ENCODE assay signal across 8 cellular contexts in genomic region chr13:45417790-45418534, GRCh38. TPM values are rescaled to one million over a fixed set of nuclear protein-coding genes. Genes with fewer than 3 reads are reported as not detected.
A peak's percentile ranks its signal among the peaks of the same experiment; 100 is the strongest.
DNase-seq lines count a peak whose midpoint lies in the region; ATAC-seq and TF ChIP-seq lines count a peak whose summit lies in the region.

A gene with protein sequence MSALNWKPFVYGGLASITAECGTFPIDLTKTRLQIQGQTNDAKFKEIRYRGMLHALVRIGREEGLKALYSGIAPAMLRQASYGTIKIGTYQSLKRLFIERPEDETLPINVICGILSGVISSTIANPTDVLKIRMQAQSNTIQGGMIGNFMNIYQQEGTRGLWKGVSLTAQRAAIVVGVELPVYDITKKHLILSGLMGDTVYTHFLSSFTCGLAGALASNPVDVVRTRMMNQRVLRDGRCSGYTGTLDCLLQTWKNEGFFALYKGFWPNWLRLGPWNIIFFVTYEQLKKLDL (minus strand): TSS chr13:45418373. CDS start chr13:45411425, 6,948 bp downstream.

- peak within 1 kb of the TSS; percentile 32 for H4K12ac ChIP-seq in trophoblast cell (ENCODE audit: low read depth, low read length)

- H4K8ac ChIP-seq in trophoblast cell (ENCODE audit: low read depth, low read length), result peak within 1 kb of the TSS; percentile 48

- DNase-seq in GM10266 (ENCODE audit: extremely low spot score) (peak; percentile 85), NCI-H1092 treated with DMSO at 0.1 percent for 48 hours (lab: John Stamatoyannopoulos, UW) (peak; percentile 82), SW480 (ENCODE audit: low spot score) (peak; percentile 85), cardiac muscle cell (ENCODE audit: low read depth in 1 of 2, low spot score in 1 of 2) (peak; percentile 93 to 95), trophoblast cell (peak; percentile 92 to 94), tibial nerve (ENCODE audit: low spot score in 2 of 2) (peak; percentile 82 to 84)
- peak; percentile 92 for DNase-seq in activated naive CD8-positive, alpha-beta T cell treated with anti-CD3 and anti-CD28 coated beads, Interleukin-2, amount 50 U/mL, for 24 hours

- H3K14ac ChIP-seq in trophoblast cell (ENCODE audit: low read length), result peak within 1 kb of the TSS; percentile 54

- ATAC-seq in HG02588 (IDR thresholded peaks at IDR 0.05; ENCODE audit: unreplicated experiment), result peak; percentile 90
- ATAC-seq in activated naive CD8-positive, alpha-beta T cell treated with anti-CD3 and anti-CD28 coated beads, Interleukin-2, amount 50 U/mL, for 24 hours, result peak; percentile 96

- peak within 1 kb of the TSS; percentile 29 for H2BK5ac ChIP-seq in trophoblast cell (ENCODE audit: low read depth, low read length, poor library complexity)

- H3K27ac ChIP-seq in cardiac muscle cell, result peak within 1 kb of the TSS; percentile 61
- peak within 1 kb of the TSS; percentile 9 for H3K27ac ChIP-seq in trophoblast cell (ENCODE audit: low read depth, low read length)
- peak within 1 kb of the TSS; percentile 67 to 93 (median 84) for H3K27ac ChIP-seq in tibial nerve

- H2AK5ac ChIP-seq in trophoblast cell (ENCODE audit: low read length), result no peak within 1 kb of the TSS

- H2BK12ac ChIP-seq in trophoblast cell (ENCODE audit: low read length), result peak within 1 kb of the TSS; percentile 16

- no peak within 1 kb of the TSS for H2BK120ac ChIP-seq in trophoblast cell (ENCODE audit: insufficient read depth, low read length, poor library complexity)

- H3K27me3 ChIP-seq in cardiac muscle cell (no peaks in the 10 kb centered on the region), trophoblast cell (ENCODE audit: insufficient read depth, low read length) (no peaks in the 10 kb centered on the region), tibial nerve (no peaks in the 10 kb centered on the region)

- peak within 1 kb of the TSS; percentile 93 for H3K27ac Mint-ChIP-seq in activated naive CD8-positive, alpha-beta T cell treated with anti-CD3 and anti-CD28 coated beads, Interleukin-2, amount 50 U/mL, for 24 hours

- peak within 1 kb of the TSS; percentile 29 for H3K9ac ChIP-seq in trophoblast cell (ENCODE audit: low read length)

- H3K79me1 ChIP-seq in trophoblast cell (ENCODE audit: low read length), result peaks cover 4% of the 10 kb centered on the region

- TF ChIP-seq CTCF in GM10266 (IDR thresholded peaks at IDR 0.05; ENCODE audit: control insufficient read depth, insufficient read depth, low read depth, missing control alignments) (no peak), cardiac muscle cell (IDR thresholded peaks at IDR 0.05; ENCODE audit: low read depth, low read length) (no peak), tibial nerve (IDR thresholded peaks at IDR 0.05) (no peak)

- peak within 1 kb of the TSS; percentile 64 for H3K18ac ChIP-seq in trophoblast cell (ENCODE audit: low read length)

- H3K36me3 ChIP-seq in cardiac muscle cell (no peaks in the 10 kb centered on the region), trophoblast cell (ENCODE audit: control insufficient read depth in 1 of 2, insufficient read depth in 2 of 2, low read length in 2 of 2) (no peaks in the 10 kb centered on the region), tibial nerve (no peaks in the 10 kb centered on the region)

- H3K4me1 ChIP-seq in cardiac muscle cell (ENCODE audit: low read depth) (peaks cover 6% of the 10 kb centered on the region), trophoblast cell (ENCODE audit: control insufficient read depth in 1 of 2, insufficient read depth in 2 of 2, low read length in 2 of 2) (peaks cover 0 to 3% of the 10 kb centered on the region in 2 experiments), tibial nerve (peaks cover 0 to 34% (median 15%) of the 10 kb centered on the region in 4 donors)

- H3K23ac ChIP-seq in trophoblast cell (ENCODE audit: low read length), result no peak within 1 kb of the TSS

- no peaks in the 10 kb centered on the region for H3K36me3 Mint-ChIP-seq in activated naive CD8-positive, alpha-beta T cell treated with anti-CD3 and anti-CD28 coated beads, Interleukin-2, amount 50 U/mL, for 24 hours (ENCODE audit: low read depth)

- H3K4me2 ChIP-seq in trophoblast cell (ENCODE audit: low read length), result peak within 1 kb of the TSS; percentile 77

- no CpG with 5 or more reads among the region's 64 CpGs for WGBS in trophoblast cell (ENCODE audit: extremely low coverage, insufficient coverage, insufficient read length)
- 1 to 2% methylated on average over 32 to 54 of the region's 64 CpGs for WGBS in tibial nerve, 2 donors

- peak in 1 of 2 donors; percentile 76 for TF ChIP-seq EP300 in tibial nerve (IDR thresholded peaks at IDR 0.05)

- H3K4me3 ChIP-seq in cardiac muscle cell (peak within 1 kb of the TSS; percentile 61), trophoblast cell (ENCODE audit: low read depth, low read length) (peak within 1 kb of the TSS; percentile 82), tibial nerve (peak within 1 kb of the TSS; percentile 49 to 89 (median 62))

- peak within 1 kb of the TSS; percentile 4 for H4K91ac ChIP-seq in trophoblast cell (ENCODE audit: low read depth, low read length)

- peak within 1 kb of the TSS; percentile 91 for H3K4me3 Mint-ChIP-seq in activated naive CD8-positive, alpha-beta T cell treated with anti-CD3 and anti-CD28 coated beads, Interleukin-2, amount 50 U/mL, for 24 hours

- no peak within 1 kb of the TSS for H3K4ac ChIP-seq in trophoblast cell (ENCODE audit: low read depth, low read length)

- H3K79me2 ChIP-seq in trophoblast cell (ENCODE audit: control insufficient read depth, insufficient read depth, low read length, poor library complexity), result peaks cover 5% of the 10 kb centered on the region

- H2AFZ ChIP-seq in trophoblast cell (ENCODE audit: insufficient read depth, low read length, poor library complexity), result peak within 1 kb of the TSS; percentile 94

- peak; percentile 74 to 78 for TF ChIP-seq POLR2A in tibial nerve (IDR thresholded peaks at IDR 0.05)

- peaks cover 27% of the 10 kb centered on the region for H3K4me1 Mint-ChIP-seq in activated naive CD8-positive, alpha-beta T cell treated with anti-CD3 and anti-CD28 coated beads, Interleukin-2, amount 50 U/mL, for 24 hours

- no peaks in the 10 kb centered on the region for H3K27me3 Mint-ChIP-seq in activated naive CD8-positive, alpha-beta T cell treated with anti-CD3 and anti-CD28 coated beads, Interleukin-2, amount 50 U/mL, for 24 hours

- no peaks in the 10 kb centered on the region for H3K9me3 ChIP-seq in cardiac muscle cell (ENCODE audit: low read depth)
- H3K9me3 ChIP-seq in trophoblast cell (ENCODE audit: insufficient read depth, low read depth, low read length), result no peaks in the 10 kb centered on the region
- H3K9me3 ChIP-seq in tibial nerve, result no peaks in the 10 kb centered on the region

- no peaks in the 10 kb centered on the region for H3K9me3 Mint-ChIP-seq in activated naive CD8-positive, alpha-beta T cell treated with anti-CD3 and anti-CD28 coated beads, Interleukin-2, amount 50 U/mL, for 24 hours

RNA-seq across cellular contexts. Expression of the gene that starts here (rescaled TPM):
- 5.6 and 8.6 TPM in 2 replicates for total RNA-seq in cardiac muscle cell
- 7.4 and 14.5 TPM in 2 replicates for polyA plus RNA-seq in cardiac muscle cell
- polyA plus RNA-seq in trophoblast cell (2013), result 8.9 and 9.3 TPM in 2 replicates
- 10 to 100 TPM in 3 of 4 donors, 1 to 10 TPM in 1; 9.6 to 20.1 (median 12.0) TPM for total RNA-seq in tibial nerve

Comparison
In these comparisons a context has a peak if more than half of its experiments do, and no peak if none do; other contexts are left out.
1. Peak in every context shown above with its lines: DNase-seq, ATAC-seq, H3K4me3 ChIP-seq and H3K27ac ChIP-seq.
2. H3K27ac ChIP-seq: peak in every context shown above with its lines; median percentile 84 in tibial nerve; 61 in cardiac muscle cell; 9 in trophoblast cell.